In the genomic region with DNA sequence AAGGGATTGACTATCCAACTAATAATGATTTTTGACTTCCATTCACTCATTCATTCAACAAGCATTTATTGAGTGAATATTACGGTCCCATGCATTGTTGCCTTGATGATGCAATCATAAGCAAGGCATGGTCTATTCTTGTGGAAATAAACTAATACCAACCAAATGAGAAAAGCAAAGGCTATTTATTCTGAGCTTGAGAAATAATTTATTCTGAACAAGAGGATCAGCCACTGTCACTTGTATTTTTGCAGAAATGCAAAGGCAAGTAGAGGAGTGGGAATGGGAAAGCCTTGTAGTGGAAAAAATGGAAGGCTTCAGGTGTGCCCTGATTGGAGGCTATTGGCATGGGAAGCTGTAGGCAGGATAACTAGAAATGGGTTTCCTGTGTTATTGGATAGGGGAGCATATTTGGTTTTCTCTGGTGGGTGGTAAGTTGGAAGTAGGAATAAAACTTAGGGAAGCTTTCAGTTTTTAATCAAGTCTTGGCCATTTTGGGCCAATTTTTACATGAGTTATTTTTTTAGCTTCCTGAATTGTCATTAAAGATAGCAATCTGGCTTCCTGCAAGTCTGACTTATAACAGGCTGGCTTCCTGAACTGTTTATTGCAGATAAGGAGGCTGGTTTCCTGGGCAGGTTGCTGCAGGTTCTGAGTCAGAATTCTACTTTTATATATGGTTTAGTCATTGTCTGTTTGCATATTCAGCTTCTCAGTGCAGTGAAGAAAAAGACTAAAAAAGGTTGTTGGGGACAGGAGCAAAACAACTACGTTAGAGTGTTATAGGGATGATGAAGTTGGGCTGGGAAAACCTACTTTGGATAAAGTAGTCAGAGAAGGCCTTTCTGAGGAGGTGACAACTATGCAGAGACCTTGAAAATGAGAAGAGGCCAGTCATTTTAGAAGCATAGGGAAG, we compare ENCODE assay signal across 14 cellular contexts.
DNase-seq lines count a peak whose midpoint lies in the region; TF ChIP-seq lines count a peak whose summit lies in the region.
"Had no signal": no experiment of that assay in that cellular context is flagged by ENCODE, and none has a peak within 500 bp of the region (broad histone marks: within the 10 kb centered on the region; RNA-seq: fewer than 3 reads in every experiment).

No MANE protein-coding gene starts in this region.

- H2BK15ac ChIP-seq in mesendoderm (replicated peaks; ENCODE audit: low read depth): no peak overlapping the region

- no peak overlapping the region for H2BK120ac ChIP-seq in mesendoderm (ENCODE audit: low read depth, low read length)

- H3K9ac ChIP-seq in GM23248: no peak overlapping the region
- no peak overlapping the region for H3K9ac ChIP-seq in colonic mucosa (ENCODE audit: low read depth in 2 of 2, low read length in 2 of 2)
- no peak overlapping the region for H3K9ac ChIP-seq in mesendoderm (ENCODE audit: low read length)

- no peak overlapping the region for H2AK5ac ChIP-seq in mesendoderm (ENCODE audit: low read length)

- no peak overlapping the region for H2BK5ac ChIP-seq in mesendoderm (ENCODE audit: low read length)

- no peak overlapping the region for H4K5ac ChIP-seq in mesendoderm (ENCODE audit: low read length)

- TF ChIP-seq POLR2A in NB4 (IDR thresholded peaks at IDR 0.05; ENCODE audit: extremely low read depth, insufficient read length) (no peak), stomach (IDR thresholded peaks at IDR 0.05) (no peak)

- H3K79me1 ChIP-seq in mesendoderm (ENCODE audit: low read length): no peaks in the 10 kb centered on the region

- H2AFZ ChIP-seq in GM23248: no peak overlapping the region

- H3K79me2 ChIP-seq in GM23248 (ENCODE audit: insufficient read depth) (no peaks in the 10 kb centered on the region), mesendoderm (ENCODE audit: control insufficient read depth, insufficient read depth, low read length) (no peaks in the 10 kb centered on the region)

- H3K36me3 ChIP-seq in GM23248 (ENCODE audit: low read depth) (no peaks in the 10 kb centered on the region), colonic mucosa (no peaks in the 10 kb centered on the region), mesendoderm (ENCODE audit: control insufficient read depth, insufficient read depth, low read length) (no peaks in the 10 kb centered on the region), stomach (no peaks in the 10 kb centered on the region)
- H3K36me3 ChIP-seq: left ventricle myocardium inferior had no signal

- intact Hi-C loops in colonic mucosa (cut with DNase I): no loop called here
- intact Hi-C loops in stomach (cut with DNase I; ENCODE audit: low total_unique reads): no loop called here

- H3K4me2 ChIP-seq in GM23248 (ENCODE audit: unreplicated experiment) (no peak overlapping the region), mesendoderm (ENCODE audit: low read length) (no peak overlapping the region)

- H4K8ac ChIP-seq in mesendoderm (ENCODE audit: low read depth, low read length): no peak overlapping the region

- H3K4me3 ChIP-seq in GM23248 (no peak overlapping the region), NB4 (ENCODE audit: low read depth, low read length) (no peak overlapping the region), colonic mucosa (no peak overlapping the region), mesendoderm (ENCODE audit: low read length) (no peak overlapping the region), stomach (no peak overlapping the region)
- H3K4me3 ChIP-seq: left ventricle myocardium inferior had no signal

- no peak for TF ChIP-seq EP300 in stomach (IDR thresholded peaks at IDR 0.05)

- H3K27ac ChIP-seq in GM23248: no peak overlapping the region
- H3K27ac ChIP-seq in colonic mucosa: peak overlapping the region; percentile 69
- H3K27ac ChIP-seq in mesendoderm (ENCODE audit: low read depth, low read length): no peak overlapping the region
- no peak overlapping the region for H3K27ac ChIP-seq in stomach
- H3K27ac ChIP-seq: C4-2B, left ventricle myocardium inferior had no signal

- H3K9me2 ChIP-seq in GM23248 (ENCODE audit: insufficient read depth): no peaks in the 10 kb centered on the region

- H3K27me3 ChIP-seq in GM23248 (replicated peaks; ENCODE audit: insufficient read depth) (peaks cover 39% of the 10 kb centered on the region; the same call in 1 of the 2 replicates), colonic mucosa (no peaks in the 10 kb centered on the region), mesendoderm (ENCODE audit: insufficient read depth, low read length, poor library complexity) (no peaks in the 10 kb centered on the region), stomach (no peaks in the 10 kb centered on the region)

- in situ Hi-C loops in GM23248 (cut with MboI): no loop called here

- TF ChIP-seq CTCF in NB4 (IDR thresholded peaks at IDR 0.05; ENCODE audit: low read depth, low read length) (no peak), colonic mucosa (IDR thresholded peaks at IDR 0.05) (no peak), stomach (IDR thresholded peaks at IDR 0.05) (no peak)

- H3K18ac ChIP-seq in mesendoderm (ENCODE audit: low read length): peak overlapping the region; percentile 68

- H3K56ac ChIP-seq in mesendoderm (ENCODE audit: low read length): no peak overlapping the region

- H3K23ac ChIP-seq in mesendoderm (ENCODE audit: low read length): no peak overlapping the region

- H3K9me3 ChIP-seq in GM23248 (ENCODE audit: low read depth) (no peaks in the 10 kb centered on the region), colonic mucosa (no peaks in the 10 kb centered on the region), stomach (peaks cover 0 to 18% (median 11%) of the 10 kb centered on the region in 4 donors)

- H3K4me1 ChIP-seq in GM23248 (ENCODE audit: insufficient read depth) (no peaks in the 10 kb centered on the region), colonic mucosa (no peaks in the 10 kb centered on the region), mesendoderm (ENCODE audit: control insufficient read depth, low read depth, low read length) (peaks cover 7% of the 10 kb centered on the region), stomach (peaks cover 0 to 9% (median 0%) of the 10 kb centered on the region in 4 donors)
- H3K4me1 ChIP-seq: left ventricle myocardium inferior had no signal

- 82% methylated on average over 2 of the region's 2 CpGs for WGBS in GM23248 (ENCODE audit: low coverage in 1 of 2, low lambda C conversion rate in 2 of 2, missing lambda C conversion rate in 2 of 2), 2 experiments
- WGBS in mesendoderm (ENCODE audit: extremely low coverage, insufficient coverage, low lambda C conversion rate): no CpG with 5 or more reads among the region's 2 CpGs
- WGBS in stomach, 5 donors: 64 to 76% (median 69%) methylated on average over 2 of the region's 2 CpGs

- no peaks in the 10 kb centered on the region for H4K20me1 ChIP-seq in GM23248 (ENCODE audit: insufficient read depth)

- H3K4ac ChIP-seq in mesendoderm (ENCODE audit: low read depth, low read length): no peak overlapping the region

- no peaks in the 10 kb centered on the region for H3F3A ChIP-seq in GM23248 (ENCODE audit: insufficient read depth)

- DNase-seq in GM23248 (peak; percentile 2), NB4 (ENCODE audit: low read depth) (peak; percentile 49), colonic mucosa (no peak), mesendoderm (no peak), H4 (ENCODE audit: low spot score) (no peak), C1 segment of cervical spinal cord (lab: John Stamatoyannopoulos, UW) (no peak), stomach (no peak), NCI-H187 (lab: John Stamatoyannopoulos, UW) (no peak)
- DNase-seq: activated CD8-positive, alpha-beta memory T cell treated with anti-CD3 and anti-CD28 coated beads, Interleukin-2, amount 50 U/mL, for 4 hours; cortex of kidney; left ventricle myocardium inferior; MV-4-11; substantia nigra had no signal

Comparison
In these comparisons a context has a peak if more than half of its experiments do, and no peak if none do; other contexts are left out.
1. DNase-seq: peak in GM23248 (single experiment) and NB4 (single experiment); none in colonic mucosa (single experiment), mesendoderm (single experiment), H4 (single experiment), C1 segment of cervical spinal cord (0 of 14), stomach (single experiment) and NCI-H187 (0 of 2).